8 cellular contexts compared by ENCODE assay signal in the genomic region with DNA sequence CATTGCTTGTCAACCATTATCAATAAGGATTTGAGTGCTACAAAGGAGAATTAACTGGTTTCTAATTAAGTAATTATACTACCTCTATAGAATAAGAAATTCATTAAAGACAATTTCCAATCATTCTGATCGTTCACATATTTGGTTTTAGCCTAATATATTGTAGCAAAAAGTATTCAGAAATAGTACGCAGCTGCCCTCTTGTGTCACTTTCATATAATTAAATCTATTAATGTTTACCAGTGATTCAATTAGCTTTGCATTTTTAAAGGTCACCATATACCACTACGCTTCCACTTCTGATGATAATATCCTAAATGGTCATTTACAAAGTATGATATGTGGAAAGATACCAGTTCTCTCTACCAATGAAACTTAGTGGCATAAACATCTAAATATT.
DNase-seq lines count a peak whose midpoint lies in the region; ATAC-seq, FAIRE-seq and TF ChIP-seq lines count a peak whose summit lies in the region.

No MANE protein-coding gene starts in this region.

- peaks cover 1% of the 10 kb centered on the region for H3K27me3 Mint-ChIP-seq in glutamatergic neuron (ENCODE audit: unreplicated experiment)

- no peaks in the 10 kb centered on the region for H3K36me3 Mint-ChIP-seq in glutamatergic neuron (ENCODE audit: unreplicated experiment)

- DNase-seq in SHP77 (lab: John Stamatoyannopoulos, UW) (peak; percentile 2 to 10), SHP77 treated with DMSO at 0.1 percent for 48 hours (lab: John Stamatoyannopoulos, UW) (no peak), SK-MEL-5 (ENCODE audit: low read depth, low spot score) (peak; percentile 16), glutamatergic neuron (no peak), superior temporal gyrus (ENCODE audit: extremely low spot score) (peak; percentile 78), GM19239 (ENCODE audit: insufficient read length, low spot score) (no peak), GM03348 (ENCODE audit: low spot score) (no peak)

- no peak for ATAC-seq in GM19395 (IDR thresholded peaks at IDR 0.05; ENCODE audit: unreplicated experiment)

- H3K9me3 Mint-ChIP-seq in glutamatergic neuron (ENCODE audit: unreplicated experiment), result no peaks in the 10 kb centered on the region

- H3K27ac Mint-ChIP-seq in glutamatergic neuron (ENCODE audit: unreplicated experiment), result no peak overlapping the region

- TF ChIP-seq CTCF in glutamatergic neuron (IDR thresholded peaks at IDR 0.05; ENCODE audit: partially characterized antibody, unreplicated experiment), result peak; percentile 18

- H3K4me3 Mint-ChIP-seq in glutamatergic neuron (ENCODE audit: unreplicated experiment), result no peak overlapping the region

- H3K4me1 Mint-ChIP-seq in glutamatergic neuron (ENCODE audit: low read depth, unreplicated experiment), result no peaks in the 10 kb centered on the region

- no peak for FAIRE-seq in GM19239 (lab: Jason Lieb, UNC)

- in situ Hi-C loops in SK-MEL-5 (cut with HindIII; ENCODE audit: low pct_unique_long_range_greater_than_20kb, low sequenced_read_pairs), result no loop called here

Comparison
In these comparisons a context has a peak if more than half of its experiments do, and no peak if none do; other contexts are left out.
1. DNase-seq: peak in SHP77 (2 of 2), SK-MEL-5 (single experiment) and superior temporal gyrus (single experiment); none in SHP77 treated with DMSO at 0.1 percent for 48 hours (single experiment), glutamatergic neuron (single experiment), GM19239 (single experiment) and GM03348 (single experiment).